Comparison of ENCODE assay signal across 14 cellular contexts in genomic region chr7:141899366-141899765, GRCh38. TPM values are rescaled to one million over a fixed set of nuclear protein-coding genes. Genes with fewer than 3 reads are reported as not detected.
"Had no signal": no experiment of that assay in that cellular context is flagged by ENCODE, and none has a peak within 500 bp of the region (broad histone marks: within the 10 kb centered on the region; RNA-seq: fewer than 3 reads in every experiment).

No MANE protein-coding gene starts in this region.

RNA-seq across cellular contexts. Expression of gene OR9A4, which starts 16.8 kb away (rescaled TPM):
- total RNA-seq: activated B cell treated with CpG ODN at 0.5 μM for 24 hours; activated CD4-positive, alpha-beta memory T cell treated with anti-CD3 and anti-CD28 coated beads for 36 hours; activated CD4-positive, alpha-beta memory T cell treated with anti-CD3 and anti-CD28 coated beads, Interleukin-2, amount 10 ng/mL, durations not matched to agents 7 days and 5 days; activated CD4-positive, alpha-beta T cell treated with anti-CD3 and anti-CD28 coated beads for 36 hours; activated CD4-positive, alpha-beta T cell treated with anti-CD3 and anti-CD28 coated beads, Interleukin-2, amount 10 ng/mL, durations not matched to agents 24 days and 14 days; activated CD4-positive, alpha-beta T cell treated with anti-CD3 and anti-CD28 coated beads, Interleukin-2, amount 10 ng/mL, durations not matched to agents 7 days and 5 days; activated CD8-positive, alpha-beta memory T cell treated with anti-CD3 and anti-CD28 coated beads for 36 hours; activated CD8-positive, alpha-beta memory T cell treated with anti-CD3 and anti-CD28 coated beads, Interleukin-2, amount 10 ng/mL, durations not matched to agents 7 days and 5 days; activated CD8-positive, alpha-beta T cell treated with anti-CD3 and anti-CD28 coated beads for 36 hours; activated CD8-positive, alpha-beta T cell treated with anti-CD3 and anti-CD28 coated beads, Interleukin-2, amount 10 ng/mL, durations not matched to agents 7 days and 5 days; T-helper 1 cell treated with Interleukin-12 subunit alpha and Interleukin-12 subunit beta and Interleukin-4 antibody, amounts not matched to agents 30 ng/mL and 1 ng/mL, for 36 hours; T-helper 17 cell; T-helper 2 cell treated with Interferon-gamma antibody and Interleukin-4, amounts not matched to agents 100 ng/mL and 5 ng/mL, for 36 hours; WTC11 had no signal

RNA-seq across cellular contexts. Expression of gene CLEC5A, which starts 47.4 kb away (rescaled TPM):
- total RNA-seq: activated CD4-positive, alpha-beta memory T cell treated with anti-CD3 and anti-CD28 coated beads for 36 hours; activated CD4-positive, alpha-beta memory T cell treated with anti-CD3 and anti-CD28 coated beads, Interleukin-2, amount 10 ng/mL, durations not matched to agents 7 days and 5 days; activated CD4-positive, alpha-beta T cell treated with anti-CD3 and anti-CD28 coated beads for 36 hours; activated CD4-positive, alpha-beta T cell treated with anti-CD3 and anti-CD28 coated beads, Interleukin-2, amount 10 ng/mL, durations not matched to agents 24 days and 14 days; activated CD4-positive, alpha-beta T cell treated with anti-CD3 and anti-CD28 coated beads, Interleukin-2, amount 10 ng/mL, durations not matched to agents 7 days and 5 days; activated CD8-positive, alpha-beta memory T cell treated with anti-CD3 and anti-CD28 coated beads for 36 hours; activated CD8-positive, alpha-beta memory T cell treated with anti-CD3 and anti-CD28 coated beads, Interleukin-2, amount 10 ng/mL, durations not matched to agents 7 days and 5 days; activated CD8-positive, alpha-beta T cell treated with anti-CD3 and anti-CD28 coated beads for 36 hours; activated CD8-positive, alpha-beta T cell treated with anti-CD3 and anti-CD28 coated beads, Interleukin-2, amount 10 ng/mL, durations not matched to agents 7 days and 5 days; T-helper 1 cell treated with Interleukin-12 subunit alpha and Interleukin-12 subunit beta and Interleukin-4 antibody, amounts not matched to agents 30 ng/mL and 1 ng/mL, for 36 hours; T-helper 2 cell treated with Interferon-gamma antibody and Interleukin-4, amounts not matched to agents 100 ng/mL and 5 ng/mL, for 36 hours; WTC11 had no signal

RNA-seq across cellular contexts. Expression of gene PRSS37, which starts 58.1 kb away (rescaled TPM):
- total RNA-seq: activated B cell treated with CpG ODN at 0.5 μM for 24 hours; activated CD4-positive, alpha-beta memory T cell treated with anti-CD3 and anti-CD28 coated beads for 36 hours; activated CD4-positive, alpha-beta memory T cell treated with anti-CD3 and anti-CD28 coated beads, Interleukin-2, amount 10 ng/mL, durations not matched to agents 7 days and 5 days; activated CD4-positive, alpha-beta T cell treated with anti-CD3 and anti-CD28 coated beads for 36 hours; activated CD4-positive, alpha-beta T cell treated with anti-CD3 and anti-CD28 coated beads, Interleukin-2, amount 10 ng/mL, durations not matched to agents 24 days and 14 days; activated CD4-positive, alpha-beta T cell treated with anti-CD3 and anti-CD28 coated beads, Interleukin-2, amount 10 ng/mL, durations not matched to agents 7 days and 5 days; activated CD8-positive, alpha-beta memory T cell treated with anti-CD3 and anti-CD28 coated beads for 36 hours; activated CD8-positive, alpha-beta memory T cell treated with anti-CD3 and anti-CD28 coated beads, Interleukin-2, amount 10 ng/mL, durations not matched to agents 7 days and 5 days; activated CD8-positive, alpha-beta T cell treated with anti-CD3 and anti-CD28 coated beads for 36 hours; activated CD8-positive, alpha-beta T cell treated with anti-CD3 and anti-CD28 coated beads, Interleukin-2, amount 10 ng/mL, durations not matched to agents 7 days and 5 days; T-helper 1 cell treated with Interleukin-12 subunit alpha and Interleukin-12 subunit beta and Interleukin-4 antibody, amounts not matched to agents 30 ng/mL and 1 ng/mL, for 36 hours; T-helper 17 cell; T-helper 2 cell treated with Interferon-gamma antibody and Interleukin-4, amounts not matched to agents 100 ng/mL and 5 ng/mL, for 36 hours; WTC11 had no signal
